Comparison of ENCODE assay signal across 24 cellular contexts in the genomic region with DNA sequence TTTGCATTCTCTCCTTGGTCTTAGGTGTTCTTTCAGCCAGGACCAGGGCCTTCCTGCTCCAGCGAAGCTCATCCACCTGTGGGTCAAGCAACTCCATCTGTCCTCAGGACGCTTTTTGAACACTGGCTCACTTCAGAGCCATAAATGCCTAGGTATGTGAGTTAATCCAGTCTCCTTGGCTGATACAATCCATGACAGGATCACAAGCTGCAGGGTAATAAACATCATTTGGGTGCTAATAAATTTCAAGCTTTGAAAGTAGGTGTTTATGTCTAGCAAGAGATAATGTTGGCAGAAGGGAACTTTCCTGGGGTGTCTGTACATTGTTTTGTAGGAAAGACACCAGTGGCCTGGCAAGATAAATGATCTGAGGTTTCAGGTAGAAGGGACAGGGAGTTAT.
"Had no signal": no experiment of that assay in that cellular context is flagged by ENCODE, and none has a peak within 500 bp of the region (broad histone marks: within the 10 kb centered on the region; RNA-seq: fewer than 3 reads in every experiment).

No MANE protein-coding gene starts in this region.

- H3K27ac ChIP-seq: hepatocyte, left lung, lower lobe of right lung, parathyroid adenoma, psoas muscle, right lobe of liver, skin epidermis, stomach, testis, thyroid gland, upper lobe of right lung had no signal

- H3K9ac ChIP-seq: parathyroid adenoma had no signal

- H3K27me3 ChIP-seq: hepatocyte, left lung, right lobe of liver, stomach, testis, thyroid gland, transverse colon, upper lobe of right lung had no signal

- H3K4me3 ChIP-seq: hepatocyte, left lung, lower lobe of right lung, psoas muscle, right lobe of liver, skin epidermis, stomach, testis, thyroid gland, transverse colon, upper lobe of right lung had no signal

- ATAC-seq: left colon; left lung; lower lobe of right lung; naive thymus-derived CD8-positive, alpha-beta T cell; psoas muscle; right lobe of liver; stimulated activated naive B cell treated with anti-CD40 and anti-IgM and Interleukin-4, amounts not matched to agents 10 μg/mL and 1 μg/mL and 100 μg/mL, for 72 hours; stimulated activated naive CD8-positive, alpha-beta T cell treated with anti-CD3 and anti-CD28 coated beads, Interleukin-15, Interleukin-2, amounts not matched to agents 100 U/mL and 50 U/mL, for 24 hours; upper lobe of right lung had no signal

- H3K4me1 ChIP-seq: left lung, lower lobe of right lung, parathyroid adenoma, psoas muscle, right lobe of liver, testis, thyroid gland, transverse colon, upper lobe of right lung had no signal

- H3K36me3 ChIP-seq: left lung, lower lobe of right lung, right lobe of liver, stomach, thyroid gland, transverse colon, upper lobe of right lung had no signal

- DNase-seq: kidney glomerular epithelial cell; left colon; left lung; lower lobe of right lung; mammary epithelial cell; mesenchymal stem cell; naive thymus-derived CD8-positive, alpha-beta T cell; nucleus accumbens; psoas muscle; right lobe of liver; stimulated activated CD4-positive, alpha-beta T cell treated with anti-CD3 and anti-CD28 coated beads, Interleukin-12 subunit alpha, Interleukin-12 subunit beta, amount 100 ng/mL, for 4 hours; stimulated activated CD4-positive, alpha-beta T cell treated with anti-CD3 and anti-CD28 coated beads, Interleukin-15, amount 100 ng/mL, for 24 hours; stimulated activated CD4-positive, alpha-beta T cell treated with anti-CD3 and anti-CD28 coated beads, Interleukin-2, amount 100 ng/mL, for 24 hours; stimulated activated CD4-positive, alpha-beta T cell treated with anti-CD3 and anti-CD28 coated beads, Interleukin-4, amount 100 ng/mL, for 1 hour; stimulated activated naive B cell treated with anti-CD40 and anti-IgM and Interleukin-4, amounts not matched to agents 10 μg/mL and 1 μg/mL and 100 μg/mL, for 72 hours; stimulated activated naive CD8-positive, alpha-beta T cell treated with anti-CD3 and anti-CD28 coated beads, Interleukin-15, Interleukin-2, amounts not matched to agents 100 U/mL and 50 U/mL, for 24 hours; stomach; testis; thyroid gland; transverse colon; upper lobe of right lung had no signal

- H2AFZ ChIP-seq: hepatocyte, parathyroid adenoma had no signal

- H3K4me2 ChIP-seq: hepatocyte had no signal

- H3K79me2 ChIP-seq: hepatocyte, parathyroid adenoma had no signal

- H3K9me3 ChIP-seq: left lung, lower lobe of right lung, psoas muscle, right lobe of liver, stomach, testis, thyroid gland, transverse colon, upper lobe of right lung had no signal
